ENCODE assay signal across 8 cellular contexts in the genomic region with DNA sequence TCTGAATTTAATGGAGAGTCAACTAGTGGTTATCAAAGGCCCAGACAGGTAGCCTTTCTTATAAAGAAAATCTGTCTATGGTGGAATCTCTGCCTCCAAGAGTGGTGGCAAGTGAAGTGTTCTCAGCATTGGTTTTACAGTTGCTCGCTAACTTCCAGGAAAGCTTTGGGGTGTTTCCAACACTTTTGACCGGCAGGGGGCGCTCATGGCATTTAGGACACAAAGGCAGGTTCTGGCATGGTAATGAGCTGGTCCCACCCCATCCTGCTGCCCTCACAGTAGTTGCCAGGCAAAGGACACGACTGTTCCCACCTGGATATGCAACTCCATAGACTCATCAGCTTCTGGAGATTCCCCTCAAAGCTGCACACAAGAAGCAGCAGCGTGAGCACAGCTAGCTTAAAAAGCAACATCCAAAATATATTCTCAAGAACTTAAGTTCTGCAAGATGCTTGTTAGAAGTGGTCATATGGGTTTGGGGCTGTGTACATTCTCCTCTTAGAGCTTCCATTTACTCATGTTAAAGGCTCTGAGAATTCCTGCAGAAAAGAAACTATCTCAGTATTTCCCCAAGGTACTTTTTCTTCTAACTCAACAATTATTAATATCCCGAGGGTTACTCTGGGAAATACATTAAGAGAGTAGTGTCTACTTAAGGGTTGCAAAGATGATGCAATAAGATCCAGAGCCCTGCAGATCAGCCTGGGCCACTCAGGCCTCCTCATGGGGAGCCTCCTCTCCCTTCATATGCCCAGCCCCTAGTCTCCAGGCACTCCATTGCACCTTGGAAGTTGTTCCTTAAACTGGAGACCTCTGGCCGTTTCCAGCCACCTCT. TPM values are rescaled to one million over a fixed set of nuclear protein-coding genes. Genes with fewer than 3 reads are reported as not detected.
A peak's percentile ranks its signal among the peaks of the same experiment; 100 is the strongest.
DNase-seq lines count a peak whose midpoint lies in the region; ATAC-seq and TF ChIP-seq lines count a peak whose summit lies in the region.

No MANE protein-coding gene starts in this region.

- POLR2A ChIA-PET in SK-N-SH (lab: Yijun Ruan, JAX): interaction anchor here (1.0 to 1.9 kb wide), 5 partner anchors 15 to 46 kb away, joined by 3 to 8 read pairs (median 7); no protein-coding TSS in a partner anchor

- peak; percentile 71 for DNase-seq in NCI-H128 (lab: John Stamatoyannopoulos, UW; ENCODE audit: unreplicated experiment)
- DNase-seq in SK-N-SH: peak; percentile 82
- DNase-seq in activated naive CD4-positive, alpha-beta T cell treated with anti-CD3 and anti-CD28 coated beads, Interleukin-2, amount 10 ng/mL, durations not matched to agents 7 days and 5 days: peak; percentile 94
- DNase-seq in glutamatergic neuron: peak; percentile 95
- peak; percentile 87 for DNase-seq in pons (ENCODE audit: low spot score)
- peak; percentile 93 for DNase-seq in ureter (ENCODE audit: low spot score)

- no peak for ATAC-seq in GM21526 (IDR thresholded peaks at IDR 0.05; ENCODE audit: low FRiP score, unreplicated experiment)

- H3K9me2 ChIP-seq in SK-N-SH: no peaks in the 10 kb centered on the region

- no peak overlapping the region for H2AFZ ChIP-seq in SK-N-SH (ENCODE audit: low read depth)

- no peaks in the 10 kb centered on the region for H3K27me3 ChIP-seq in SK-N-SH (ENCODE audit: insufficient read depth)

- H3K79me2 ChIP-seq in SK-N-SH (ENCODE audit: insufficient read depth): no peaks in the 10 kb centered on the region

- no peak overlapping the region for H3K4me2 ChIP-seq in SK-N-SH

- peaks cover 9% of the 10 kb centered on the region for H3K27me3 Mint-ChIP-seq in activated naive CD4-positive, alpha-beta T cell treated with anti-CD3 and anti-CD28 coated beads, Interleukin-2, amount 10 ng/mL, durations not matched to agents 7 days and 5 days
- H3K27me3 Mint-ChIP-seq in glutamatergic neuron (ENCODE audit: unreplicated experiment): no peaks in the 10 kb centered on the region

- no peak overlapping the region for H3K4me3 ChIP-seq in SK-N-SH (ENCODE audit: low read depth in 2 of 2, low read length in 1 of 2)

- TF ChIP-seq CTCF in GM12874 (IDR thresholded peaks at IDR 0.05; ENCODE audit: insufficient read depth, low read depth, low read length): peak; percentile 79
- TF ChIP-seq CTCF in SK-N-SH (IDR thresholded peaks at IDR 0.05): peak; percentile 87
- TF ChIP-seq CTCF in glutamatergic neuron (IDR thresholded peaks at IDR 0.05; ENCODE audit: partially characterized antibody, unreplicated experiment): peak; percentile 96

- no peak for TF ChIP-seq EP300 in SK-N-SH (IDR thresholded peaks at IDR 0.05; ENCODE audit: borderline replicate concordance in 1 of 2, low read depth in 1 of 2, low read length in 1 of 2)

- no peak overlapping the region for H3K27ac Mint-ChIP-seq in activated naive CD4-positive, alpha-beta T cell treated with anti-CD3 and anti-CD28 coated beads, Interleukin-2, amount 10 ng/mL, durations not matched to agents 7 days and 5 days
- no peak overlapping the region for H3K27ac Mint-ChIP-seq in glutamatergic neuron (ENCODE audit: unreplicated experiment)

- no peaks in the 10 kb centered on the region for H3K9me3 Mint-ChIP-seq in activated naive CD4-positive, alpha-beta T cell treated with anti-CD3 and anti-CD28 coated beads, Interleukin-2, amount 10 ng/mL, durations not matched to agents 7 days and 5 days
- H3K9me3 Mint-ChIP-seq in glutamatergic neuron (ENCODE audit: unreplicated experiment): no peaks in the 10 kb centered on the region

- H3K9ac ChIP-seq in SK-N-SH: no peak overlapping the region

- H3K36me3 ChIP-seq in SK-N-SH (replicated peaks in 1 of 2; ENCODE audit: control insufficient read depth in 1 of 2, insufficient read depth in 2 of 2, low read length in 1 of 2): no peaks in the 10 kb centered on the region

- no peaks in the 10 kb centered on the region for H3K36me3 Mint-ChIP-seq in activated naive CD4-positive, alpha-beta T cell treated with anti-CD3 and anti-CD28 coated beads, Interleukin-2, amount 10 ng/mL, durations not matched to agents 7 days and 5 days
- H3K36me3 Mint-ChIP-seq in glutamatergic neuron (ENCODE audit: unreplicated experiment): no peaks in the 10 kb centered on the region

- TF ChIP-seq RAD21 in SK-N-SH (IDR thresholded peaks at IDR 0.05; ENCODE audit: low read length): peak; percentile 94

- CTCF ChIA-PET in SK-N-SH (lab: Yijun Ruan, JAX): interaction anchor here (0.6 to 20.8 kb wide), 56 partner anchors 11 to 700 kb away, joined by 3 to 537 read pairs (median 4); a partner anchor contains a TSS
- CTCF ChIA-PET in activated naive CD4-positive, alpha-beta T cell treated with anti-CD3 and anti-CD28 coated beads, Interleukin-2, amount 10 ng/mL, durations not matched to agents 7 days and 5 days (lab: Charles Lee): interaction anchor here (0.7 to 12.9 kb wide), 44 partner anchors 8 to 497 kb away, joined by 3 to 395 read pairs (median 5); a partner anchor contains a TSS

- no peaks in the 10 kb centered on the region for H3F3A ChIP-seq in SK-N-SH (replicated peaks; ENCODE audit: insufficient read depth)

- no peak overlapping the region for H3K4me3 Mint-ChIP-seq in activated naive CD4-positive, alpha-beta T cell treated with anti-CD3 and anti-CD28 coated beads, Interleukin-2, amount 10 ng/mL, durations not matched to agents 7 days and 5 days
- H3K4me3 Mint-ChIP-seq in glutamatergic neuron (ENCODE audit: unreplicated experiment): no peak overlapping the region

- no peak overlapping the region for H3K27ac ChIP-seq in SK-N-SH (ENCODE audit: low read depth in 2 of 2, low read length in 1 of 2)

- no peaks in the 10 kb centered on the region for H4K20me1 ChIP-seq in SK-N-SH (ENCODE audit: insufficient read depth)

- no peaks in the 10 kb centered on the region; a peak in 1 of 4 replicates for H3K4me1 ChIP-seq in SK-N-SH (ENCODE audit: control insufficient read depth in 1 of 2, insufficient read depth in 2 of 2, low read depth in 1 of 2, low read length in 1 of 2)

- 35% methylated on average over 7 of the region's 7 CpGs for WGBS in SK-N-SH (ENCODE audit: low lambda C conversion rate)

- no peaks in the 10 kb centered on the region for H3K9me3 ChIP-seq in SK-N-SH

- H3K4me1 Mint-ChIP-seq in activated naive CD4-positive, alpha-beta T cell treated with anti-CD3 and anti-CD28 coated beads, Interleukin-2, amount 10 ng/mL, durations not matched to agents 7 days and 5 days: peaks cover 3% of the 10 kb centered on the region
- H3K4me1 Mint-ChIP-seq in glutamatergic neuron (ENCODE audit: low read depth, unreplicated experiment): no peaks in the 10 kb centered on the region

TF ChIP-seq in SK-N-SH, 30 proteins besides CTCF, POLR2A, EP300 and RAD21:
- TF ChIP-seq MXI1 (IDR thresholded peaks at IDR 0.05; ENCODE audit: low read depth, low read length): 0 out of 2 replicates have a peak, but pooled peaks have one; percentile 45
- TF ChIP-seq CHD2 (IDR thresholded peaks at IDR 0.05; ENCODE audit: low read length, partially characterized antibody): peak; percentile 51
- no peak for TF ChIP-seq FOSL2 (IDR thresholded peaks at IDR 0.05; ENCODE audit: borderline replicate concordance, low read depth)
- 0 out of 2 replicates have a peak, but pooled peaks have one; percentile 28 for TF ChIP-seq SIN3A (IDR thresholded peaks at IDR 0.05; ENCODE audit: borderline replicate concordance, low read depth, low read length)
- TF ChIP-seq RFX5 (IDR thresholded peaks at IDR 0.05; ENCODE audit: low read length): peak; percentile 71; the same call in 1 of the 2 replicates
- peak; percentile 73 for TF ChIP-seq SMC3 (IDR thresholded peaks at IDR 0.05; ENCODE audit: low read depth, low read length)
- TF ChIP-seq, protein P1, sequence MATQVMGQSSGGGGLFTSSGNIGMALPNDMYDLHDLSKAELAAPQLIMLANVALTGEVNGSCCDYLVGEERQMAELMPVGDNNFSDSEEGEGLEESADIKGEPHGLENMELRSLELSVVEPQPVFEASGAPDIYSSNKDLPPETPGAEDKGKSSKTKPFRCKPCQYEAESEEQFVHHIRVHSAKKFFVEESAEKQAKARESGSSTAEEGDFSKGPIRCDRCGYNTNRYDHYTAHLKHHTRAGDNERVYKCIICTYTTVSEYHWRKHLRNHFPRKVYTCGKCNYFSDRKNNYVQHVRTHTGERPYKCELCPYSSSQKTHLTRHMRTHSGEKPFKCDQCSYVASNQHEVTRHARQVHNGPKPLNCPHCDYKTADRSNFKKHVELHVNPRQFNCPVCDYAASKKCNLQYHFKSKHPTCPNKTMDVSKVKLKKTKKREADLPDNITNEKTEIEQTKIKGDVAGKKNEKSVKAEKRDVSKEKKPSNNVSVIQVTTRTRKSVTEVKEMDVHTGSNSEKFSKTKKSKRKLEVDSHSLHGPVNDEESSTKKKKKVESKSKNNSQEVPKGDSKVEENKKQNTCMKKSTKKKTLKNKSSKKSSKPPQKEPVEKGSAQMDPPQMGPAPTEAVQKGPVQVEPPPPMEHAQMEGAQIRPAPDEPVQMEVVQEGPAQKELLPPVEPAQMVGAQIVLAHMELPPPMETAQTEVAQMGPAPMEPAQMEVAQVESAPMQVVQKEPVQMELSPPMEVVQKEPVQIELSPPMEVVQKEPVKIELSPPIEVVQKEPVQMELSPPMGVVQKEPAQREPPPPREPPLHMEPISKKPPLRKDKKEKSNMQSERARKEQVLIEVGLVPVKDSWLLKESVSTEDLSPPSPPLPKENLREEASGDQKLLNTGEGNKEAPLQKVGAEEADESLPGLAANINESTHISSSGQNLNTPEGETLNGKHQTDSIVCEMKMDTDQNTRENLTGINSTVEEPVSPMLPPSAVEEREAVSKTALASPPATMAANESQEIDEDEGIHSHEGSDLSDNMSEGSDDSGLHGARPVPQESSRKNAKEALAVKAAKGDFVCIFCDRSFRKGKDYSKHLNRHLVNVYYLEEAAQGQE (IDR thresholded peaks at IDR 0.05; ENCODE audit: low read depth, low read length): no peak
- 0 out of 2 replicates have a peak, but pooled peaks have one; percentile 25 for TF ChIP-seq RCOR1 (IDR thresholded peaks at IDR 0.05; ENCODE audit: low read length)
- TF ChIP-seq RXRA (IDR thresholded peaks at IDR 0.05; ENCODE audit: borderline replicate concordance, low read depth): no peak

RNA-seq across cellular contexts. Expression of a gene that starts 14.8 kb away (rescaled TPM):
- polyA plus RNA-seq in SK-N-SH (2012; rRNA removed): not detected in 2 replicates
- not detected in 2 replicates for polyA plus RNA-seq in SK-N-SH (2012; cell fraction: cytosol; rRNA removed)
- 0.02 TPM in 1 of 2 replicates, not detected in the other for polyA plus RNA-seq in SK-N-SH (2012; cell fraction: nucleus; rRNA removed)
- total RNA-seq in glutamatergic neuron (ENCODE audit: unreplicated experiment) (not detected), ureter (0.13 TPM)

RNA-seq across cellular contexts. Expression of a gene that starts 20.6 kb away (rescaled TPM):
- 92.3 and 117 TPM in 2 replicates for polyA plus RNA-seq in SK-N-SH (2012; rRNA removed)
- polyA plus RNA-seq in SK-N-SH (2012; cell fraction: cytosol; rRNA removed): 70.2 and 89.3 TPM in 2 replicates
- polyA plus RNA-seq in SK-N-SH (2012; cell fraction: nucleus; rRNA removed): 139 and 143 TPM in 2 replicates
- 114 TPM for total RNA-seq in glutamatergic neuron (ENCODE audit: unreplicated experiment)
- total RNA-seq in ureter: 81.3 TPM
